ENCODE assay signal across 14 cellular contexts in the genomic region with DNA sequence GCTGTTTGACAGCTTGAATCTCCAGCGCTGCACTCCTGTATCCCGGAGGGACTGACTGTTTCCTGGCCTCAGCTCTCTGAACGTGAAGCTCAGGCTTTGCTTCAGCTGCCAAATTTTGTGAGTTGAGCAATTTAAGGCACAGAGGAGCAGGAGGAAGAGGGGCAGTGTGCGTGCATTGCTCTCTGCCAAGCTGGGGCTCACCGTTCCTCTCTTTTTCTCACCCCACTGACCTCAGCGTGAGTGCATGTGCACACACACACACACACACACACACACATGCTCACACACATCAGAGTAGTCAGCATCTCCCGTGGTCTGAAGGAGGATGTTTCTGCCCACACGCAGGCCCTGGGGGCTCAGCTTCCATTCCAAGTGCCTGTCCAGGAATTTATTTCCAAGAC. TPM values are rescaled to one million over a fixed set of nuclear protein-coding genes. Genes with fewer than 3 reads are reported as not detected.
DNase-seq lines count a peak whose midpoint lies in the region; ATAC-seq lines count a peak whose summit lies in the region.
"Had no signal": no experiment of that assay in that cellular context is flagged by ENCODE, and none has a peak within 500 bp of the region (broad histone marks: within the 10 kb centered on the region; RNA-seq: fewer than 3 reads in every experiment).

No MANE protein-coding gene starts in this region.

- DNase-seq in AG08395 (ENCODE audit: low spot score) (peak; percentile 90), NCI-H2171 (lab: John Stamatoyannopoulos, UW) (peak; percentile 21), fibroblast of peridontal ligament (ENCODE audit: extremely low read depth) (peak; percentile 93), myocyte (ENCODE audit: low read depth) (peak; percentile 9), NCI-H82 treated with DMSO at 0.1 percent for 48 hours (lab: John Stamatoyannopoulos, UW; ENCODE audit: unreplicated experiment) (no peak)
- no peak for DNase-seq in activated CD4-positive, alpha-beta T cell treated with anti-CD3 and anti-CD28 coated beads for 1 hour
- no peak for DNase-seq in activated naive CD4-positive, alpha-beta T cell treated with anti-CD3 and anti-CD28 coated beads, Interleukin-2, amount 50 U/mL, for 16 hours
- DNase-seq: C1 segment of cervical spinal cord; cortex of kidney; NCI-H146; PC-9; stimulated activated CD4-positive, alpha-beta T cell treated with anti-CD3 and anti-CD28 coated beads, Interleukin-4, amount 100 ng/mL, for 24 hours had no signal

- no peak for ATAC-seq in GM19328 (IDR thresholded peaks at IDR 0.05; ENCODE audit: unreplicated experiment)

RNA-seq across cellular contexts. Expression of a gene that starts 27.8 kb away (rescaled TPM):
- total RNA-seq in myocyte = 0.19 and 0.26 TPM in 2 replicates
- 0.23 TPM for polyA plus RNA-seq in myocyte (2012)
- total RNA-seq: activated T-helper 1 cell treated with anti-CD3 and anti-CD28 coated beads, Interleukin-12 subunit alpha, Interleukin-12 subunit beta, Interleukin-2, Interleukin-4 antibody, amounts not matched to agents 30 ng/mL and 10 ng/mL and 1 ng/mL, durations not matched to agents 14 hours and 24 hours and 36 hours had no signal

Comparison
In these comparisons a context has a peak if more than half of its experiments do, and no peak if none do; other contexts are left out.
1. DNase-seq: peak in AG08395 (single experiment), NCI-H2171 (single experiment), fibroblast of peridontal ligament (single experiment) and myocyte (single experiment); none in activated CD4-positive, alpha-beta T cell treated with anti-CD3 and anti-CD28 coated beads for 1 hour (single experiment), activated naive CD4-positive, alpha-beta T cell treated with anti-CD3 and anti-CD28 coated beads, Interleukin-2, amount 50 U/mL, for 16 hours (single experiment) and NCI-H82 treated with DMSO at 0.1 percent for 48 hours (single experiment).